ENCODE assay signal across 15 cellular contexts in genomic region chr7:35246819-35247218, GRCh38. TPM values are rescaled to one million over a fixed set of nuclear protein-coding genes. Genes with fewer than 3 reads are reported as not detected.
A peak's percentile ranks its signal among the peaks of the same experiment; 100 is the strongest.
DNase-seq lines count a peak whose midpoint lies in the region; ATAC-seq and TF ChIP-seq lines count a peak whose summit lies in the region.
"Had no signal": no experiment of that assay in that cellular context is flagged by ENCODE, and none has a peak within 500 bp of the region (broad histone marks: within the 10 kb centered on the region; RNA-seq: fewer than 3 reads in every experiment).

No MANE protein-coding gene starts in this region.

- no peaks in the 10 kb centered on the region for H3K9me3 ChIP-seq in cardiac muscle cell (ENCODE audit: low read depth)
- H3K9me3 ChIP-seq in BE2C, result no peaks in the 10 kb centered on the region
- H3K9me3 ChIP-seq in osteoblast (ENCODE audit: low read depth, low read length), result no peaks in the 10 kb centered on the region

- H3K27me3 ChIP-seq in cardiac muscle cell (no peaks in the 10 kb centered on the region), BE2C (no peaks in the 10 kb centered on the region), osteoblast (ENCODE audit: insufficient read depth, low read length) (peaks cover 46% of the 10 kb centered on the region)

- no peaks in the 10 kb centered on the region for H4K20me1 ChIP-seq in osteoblast (ENCODE audit: insufficient read depth, low read length)

- DNase-seq in cardiac muscle cell (ENCODE audit: low read depth in 1 of 2, low spot score in 1 of 2), result peak in 1 of 2 donors; percentile 77
- no peak for DNase-seq in Right ventricle myocardium inferior (ENCODE audit: missing footprints)
- no peak for DNase-seq in BE2C
- DNase-seq in fibroblast of the aortic adventitia (ENCODE audit: low read depth), result peak; percentile 34
- peak; percentile 3 for DNase-seq in osteoblast (ENCODE audit: insufficient read length, low spot score, missing footprints)
- DNase-seq in NCI-H1105 (lab: John Stamatoyannopoulos, UW), result no peak
- no peak for DNase-seq in activated CD4-positive, CD25-positive, alpha-beta regulatory T cell treated with anti-CD3 and anti-CD28 coated beads, Interleukin-2, amount 50 U/mL, for 72 hours
- DNase-seq: C1 segment of cervical spinal cord; Calu3; CD4-positive, alpha-beta T cell; DMS 273 treated with DMSO at 0.1 percent for 48 hours; GM23248 had no signal

- H2AFZ ChIP-seq in osteoblast (ENCODE audit: low read length), result no peak overlapping the region
- H2AFZ ChIP-seq: GM23248 had no signal

- H3K36me3 ChIP-seq in cardiac muscle cell, result peaks cover 64% of the 10 kb centered on the region
- peaks cover 85% of the 10 kb centered on the region for H3K36me3 ChIP-seq in BE2C
- no peaks in the 10 kb centered on the region for H3K36me3 ChIP-seq in osteoblast (ENCODE audit: insufficient read depth, low read length)

- peak overlapping the region; percentile 86 for H3K4me3 ChIP-seq in cardiac muscle cell
- peak overlapping the region; percentile 83 for H3K4me3 ChIP-seq in BE2C (ENCODE audit: low read depth, low read length)
- H3K4me3 ChIP-seq in fibroblast of the aortic adventitia (ENCODE audit: low read depth, low read length), result no peak overlapping the region
- H3K4me3 ChIP-seq in osteoblast (ENCODE audit: insufficient read depth, low read length), result no peak overlapping the region
- H3K4me3 ChIP-seq: GM23248 had no signal

- TF ChIP-seq CTCF in cardiac muscle cell (IDR thresholded peaks at IDR 0.05; ENCODE audit: low read depth, low read length) (no peak), BE2C (IDR thresholded peaks at IDR 0.05; ENCODE audit: low read depth, low read length) (no peak), fibroblast of the aortic adventitia (IDR thresholded peaks at IDR 0.05; ENCODE audit: insufficient read depth, low read length) (no peak), osteoblast (IDR thresholded peaks at IDR 0.05; ENCODE audit: extremely low read depth, low read depth, low read length) (no peak)

- no peak overlapping the region for H3K4me2 ChIP-seq in osteoblast (ENCODE audit: insufficient read depth, low read length)

- intact Hi-C loops in Right ventricle myocardium inferior (cut with DNase I), result no loop called here

- no peaks in the 10 kb centered on the region for H3K79me2 ChIP-seq in osteoblast (ENCODE audit: insufficient read depth, low read length)

- H3K27ac ChIP-seq in cardiac muscle cell (peak overlapping the region; percentile 64), osteoblast (ENCODE audit: low read depth, low read length) (no peak overlapping the region)
- H3K27ac ChIP-seq: 22Rv1, GM23248 had no signal

- peaks cover 44% of the 10 kb centered on the region for H3K4me1 ChIP-seq in cardiac muscle cell (ENCODE audit: low read depth)
- H3K4me1 ChIP-seq in BE2C, result peaks cover 20% of the 10 kb centered on the region
- no peaks in the 10 kb centered on the region for H3K4me1 ChIP-seq in osteoblast (ENCODE audit: insufficient read depth, low read length)

- no peak for ATAC-seq in Right ventricle myocardium inferior
- ATAC-seq: HCT116, HepG2 had no signal

RNA-seq across cellular contexts. Expression of gene TBX20, which starts 7.1 kb away (rescaled TPM):
- total RNA-seq in cardiac muscle cell, result 240 and 482 TPM in 2 replicates
- 25.0 and 40.1 TPM in 2 replicates for polyA plus RNA-seq in cardiac muscle cell
- 138 TPM for total RNA-seq in Right ventricle myocardium inferior
- 8.8 TPM for polyA plus RNA-seq in BE2C (2012; ENCODE audit: insufficient read depth, insufficient read length, low read depth)
- total RNA-seq in fibroblast of the aortic adventitia (ENCODE audit: low replicate concordance), result 2.0 and 6.4 TPM in 2 replicates
- not detected in 2 replicates for total RNA-seq in osteoblast
- total RNA-seq: GM23248, HepG2 had no signal
- polyA plus RNA-seq: GM23248, HepG2 had no signal

Comparison
In these comparisons a context has a peak if more than half of its experiments do, and no peak if none do; other contexts are left out.
1. DNase-seq: peak in fibroblast of the aortic adventitia (single experiment) and osteoblast (single experiment); none in Right ventricle myocardium inferior (single experiment), BE2C (single experiment), NCI-H1105 (single experiment) and activated CD4-positive, CD25-positive, alpha-beta regulatory T cell treated with anti-CD3 and anti-CD28 coated beads, Interleukin-2, amount 50 U/mL, for 72 hours (single experiment).
2. H3K4me3 ChIP-seq: peak in cardiac muscle cell (single experiment) and BE2C (single experiment); none in fibroblast of the aortic adventitia (single experiment) and osteoblast (single experiment).
3. RNA of gene TBX20, which starts 7.1 kb away (total RNA-seq): 240 to 482 TPM in cardiac muscle cell and 138 TPM in Right ventricle myocardium inferior (single experiment); 2.0 to 6.4 TPM in fibroblast of the aortic adventitia and not detected in osteoblast; every median in the first group is over 10 times any median in the second.